ENCODE assay signal across 29 cellular contexts in the genomic region with DNA sequence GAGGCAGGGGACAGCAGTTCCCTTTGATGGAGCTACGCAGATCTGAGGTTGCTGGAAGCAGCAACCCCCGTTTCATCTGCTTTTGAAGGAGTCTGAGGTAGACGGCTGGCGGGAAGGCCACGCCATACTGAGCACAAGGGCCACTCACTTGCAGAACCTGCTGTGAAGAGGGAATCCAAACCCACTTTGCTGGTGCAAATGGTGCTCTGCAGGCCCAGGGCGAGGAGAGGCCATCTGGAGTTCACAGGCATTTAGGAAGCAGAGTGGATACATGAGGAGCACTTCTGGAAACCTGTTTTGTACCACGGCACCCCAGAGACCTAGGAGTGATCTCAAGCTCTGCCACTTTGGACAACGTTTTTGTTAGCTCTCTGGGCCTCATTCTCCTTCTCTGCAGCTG.
"Had no signal": no experiment of that assay in that cellular context is flagged by ENCODE, and none has a peak within 500 bp of the region (broad histone marks: within the 10 kb centered on the region; RNA-seq: fewer than 3 reads in every experiment).

No MANE protein-coding gene starts in this region.

- H3K36me3 Mint-ChIP-seq: naive B cell; natural killer cell treated with Interleukin-12 subunit alpha and Interleukin-12 subunit beta and Interleukin-15 and Interleukin-18, amount 100 ng/mL, for 72 hours had no signal

- H3K4me3 Mint-ChIP-seq: dendritic cell treated with granulocyte-macrophage colony-stimulating factor and Interleukin-4, amounts not matched to agents 40 ng/mL and 50 ng/mL, for 4 days; natural killer cell treated with Interleukin-12 subunit alpha and Interleukin-12 subunit beta and Interleukin-15 and Interleukin-18, amount 100 ng/mL, for 72 hours; neural crest cell; stimulated activated naive CD8-positive, alpha-beta T cell treated with anti-CD3 and anti-CD28 coated beads, Interleukin-15, amount 100 ng/mL, for 72 hours had no signal

- ATAC-seq: heart right ventricle; left ventricle myocardium superior; lower lobe of right lung; mucosa of descending colon; natural killer cell treated with Interleukin-12 subunit alpha and Interleukin-12 subunit beta and Interleukin-15 and Interleukin-18, amount 100 ng/mL, for 72 hours; sciatic nerve; stimulated activated naive CD8-positive, alpha-beta T cell treated with anti-CD3 and anti-CD28 coated beads, Interleukin-15, amount 100 ng/mL, for 72 hours had no signal

- H3K4me1 ChIP-seq: colonic mucosa, esophagus squamous epithelium, heart right ventricle, lower lobe of right lung, prostate gland, right atrium auricular region, suprapubic skin had no signal

- H3K4me1 Mint-ChIP-seq: naive B cell; stimulated activated naive CD8-positive, alpha-beta T cell treated with anti-CD3 and anti-CD28 coated beads, Interleukin-15, amount 100 ng/mL, for 72 hours had no signal

- DNase-seq: colonic mucosa; effector memory CD4-positive, alpha-beta T cell; erythroblast; esophagus squamous epithelium; foreskin melanocyte; glutamatergic neuron; heart right ventricle; hippocampal formation; islet precursor cell; left ventricle myocardium superior; lower lobe of right lung; mucosa of descending colon; naive B cell; nucleus accumbens; stimulated activated CD4-positive, alpha-beta T cell treated with anti-CD3 and anti-CD28 coated beads, Interleukin-12 subunit alpha, Interleukin-12 subunit beta, amount 100 ng/mL, for 4 hours; stimulated activated CD4-positive, alpha-beta T cell treated with anti-CD3 and anti-CD28 coated beads, Interleukin-1b, Interleukin-23, amount 100 ng/mL, for 48 hours; stimulated activated CD4-positive, alpha-beta T cell treated with anti-CD3 and anti-CD28 coated beads, Interleukin-4, amount 100 ng/mL, for 1 hour; stimulated activated CD8-positive, alpha-beta memory T cell treated with anti-CD3 and anti-CD28 coated beads, Interleukin-4, amount 100 ng/mL, for 48 hours; stimulated activated naive CD4-positive, alpha-beta T cell; stimulated activated naive CD8-positive, alpha-beta T cell treated with anti-CD3 and anti-CD28 coated beads, Interleukin-15, amount 100 ng/mL, for 72 hours; trophoblast cell had no signal

- H3K4me3 ChIP-seq: colonic mucosa, esophagus squamous epithelium, heart right ventricle, lower lobe of right lung, mucosa of descending colon, prostate gland, right atrium auricular region, smooth muscle cell, suprapubic skin had no signal

- H3K27ac ChIP-seq: colonic mucosa, esophagus squamous epithelium, heart right ventricle, lower lobe of right lung, prostate gland, right atrium auricular region, suprapubic skin had no signal

- H3K9me3 Mint-ChIP-seq: natural killer cell treated with Interleukin-12 subunit alpha and Interleukin-12 subunit beta and Interleukin-15 and Interleukin-18, amount 100 ng/mL, for 72 hours; neural crest cell; stimulated activated naive CD8-positive, alpha-beta T cell treated with anti-CD3 and anti-CD28 coated beads, Interleukin-15, amount 100 ng/mL, for 72 hours had no signal

- H3K27ac Mint-ChIP-seq: dendritic cell treated with granulocyte-macrophage colony-stimulating factor and Interleukin-4, amounts not matched to agents 40 ng/mL and 50 ng/mL, for 4 days; naive B cell; natural killer cell treated with Interleukin-12 subunit alpha and Interleukin-12 subunit beta and Interleukin-15 and Interleukin-18, amount 100 ng/mL, for 72 hours; stimulated activated naive CD8-positive, alpha-beta T cell treated with anti-CD3 and anti-CD28 coated beads, Interleukin-15, amount 100 ng/mL, for 72 hours had no signal

- H3K36me3 ChIP-seq: colonic mucosa, esophagus squamous epithelium, heart right ventricle, lower lobe of right lung, prostate gland, right atrium auricular region, suprapubic skin had no signal

- H3K27me3 Mint-ChIP-seq: dendritic cell treated with granulocyte-macrophage colony-stimulating factor and Interleukin-4, amounts not matched to agents 40 ng/mL and 50 ng/mL, for 4 days; naive B cell had no signal

- H3K27me3 ChIP-seq: colonic mucosa, right atrium auricular region had no signal

- H3K9me3 ChIP-seq: colonic mucosa, esophagus squamous epithelium, heart right ventricle, lower lobe of right lung, mucosa of descending colon, prostate gland, right atrium auricular region, suprapubic skin had no signal
